In genomic region chr15:62389887-62390792, GRCh38 we compare ENCODE assay signal across 8 cellular contexts. TPM values are rescaled to one million over a fixed set of nuclear protein-coding genes. Genes with fewer than 3 reads are reported as not detected.
DNase-seq lines count a peak whose midpoint lies in the region; ATAC-seq and TF ChIP-seq lines count a peak whose summit lies in the region.

Gene TLN2 (plus strand): TSS chr15:62390550.

- DNase-seq in GM23248, result peak; percentile 93
- DNase-seq in T follicular helper cell (ENCODE audit: low read depth), result peak; percentile 12
- DNase-seq in amniotic stem cell (lab: John Stamatoyannopoulos, UW), result peak; percentile 61
- DNase-seq in left ventricle myocardium superior, result peak; percentile 85
- peak; percentile 55 for DNase-seq in progenitor cell of endocrine pancreas (ENCODE audit: low spot score, unreplicated experiment)
- DNase-seq in effector CD8-positive, alpha-beta T cell (lab: John Stamatoyannopoulos, UW), result no peak

- intact Hi-C loops in left ventricle myocardium superior (cut with micrococcal nuclease), result loop anchor here (10.0 kb wide), 2 partner anchors 165 to 265 kb away; no protein-coding TSS in a partner anchor

- peaks cover 14% of the 10 kb centered on the region for H3K4me1 Mint-ChIP-seq in progenitor cell of endocrine pancreas (ENCODE audit: low read depth)

- H3K27ac ChIP-seq in GM23248, result peak within 1 kb of the TSS; percentile 63
- peak within 1 kb of the TSS; percentile 57 for H3K27ac ChIP-seq in KOPT-K1 (ENCODE audit: low read depth, low read length, poor library complexity, severe bottlenecking)

- H3K36me3 Mint-ChIP-seq in progenitor cell of endocrine pancreas (ENCODE audit: insufficient read depth), result no peaks in the 10 kb centered on the region

- no peak for TF ChIP-seq CTCF in progenitor cell of endocrine pancreas (IDR thresholded peaks at IDR 0.05; ENCODE audit: unreplicated experiment)

- no peaks in the 10 kb centered on the region for H3K27me3 ChIP-seq in GM23248 (replicated peaks; ENCODE audit: insufficient read depth)

- ATAC-seq in left ventricle myocardium superior, result peak; percentile 87

- H3K4me3 ChIP-seq in GM08714 (ENCODE audit: low read length) (peak within 1 kb of the TSS; percentile 75), GM23248 (peak within 1 kb of the TSS; percentile 94)

- H3K27me3 Mint-ChIP-seq in progenitor cell of endocrine pancreas, result peaks cover 4% of the 10 kb centered on the region

- peak within 1 kb of the TSS; percentile 97 for H3K4me3 Mint-ChIP-seq in progenitor cell of endocrine pancreas (ENCODE audit: low read depth)

- WGBS in GM23248 (ENCODE audit: low coverage in 1 of 2, low lambda C conversion rate in 2 of 2, missing lambda C conversion rate in 2 of 2), 2 experiments, result 0 to 1% methylated on average over 63 to 67 of the region's 74 CpGs

- peaks cover 58% of the 10 kb centered on the region for H3K79me2 ChIP-seq in GM23248 (ENCODE audit: insufficient read depth)

- no peaks in the 10 kb centered on the region for H4K20me1 ChIP-seq in GM23248 (ENCODE audit: insufficient read depth)

- H2AFZ ChIP-seq in GM23248, result peak within 1 kb of the TSS; percentile 85

- H3K36me3 ChIP-seq in GM23248 (ENCODE audit: low read depth) (no peaks in the 10 kb centered on the region), KOPT-K1 (ENCODE audit: insufficient read depth, low read length) (no peaks in the 10 kb centered on the region)

- H3K9me3 ChIP-seq in GM23248 (ENCODE audit: low read depth) (no peaks in the 10 kb centered on the region), KOPT-K1 (ENCODE audit: insufficient read depth, low read length, poor library complexity, severe bottlenecking) (no peaks in the 10 kb centered on the region)

- peaks cover 28% of the 10 kb centered on the region for H3K4me1 ChIP-seq in GM23248 (ENCODE audit: insufficient read depth)

- H3F3A ChIP-seq in GM23248 (ENCODE audit: insufficient read depth), result peaks cover 11% of the 10 kb centered on the region

- peak within 1 kb of the TSS; percentile 94 for H3K4me2 ChIP-seq in GM23248 (ENCODE audit: unreplicated experiment)

- in situ Hi-C loops in GM23248 (cut with MboI), result no loop called here

- H3K9ac ChIP-seq in GM23248, result peak within 1 kb of the TSS; percentile 94

- H3K9me2 ChIP-seq in GM23248 (ENCODE audit: insufficient read depth), result no peaks in the 10 kb centered on the region

- H3K9me3 Mint-ChIP-seq in progenitor cell of endocrine pancreas (ENCODE audit: low read depth), result no peaks in the 10 kb centered on the region

- H3K27ac Mint-ChIP-seq in progenitor cell of endocrine pancreas, result peak within 1 kb of the TSS; percentile 97

RNA-seq across cellular contexts. Expression of gene TLN2, which starts in this region (rescaled TPM):
- 24.1 and 31.2 TPM in 2 replicates for total RNA-seq in GM23248 (2014; rRNA removed; shearing (Covaris generic))
- polyA plus RNA-seq in GM23248 (2016; fragmentation: Nextera tagmentation; extraction: Ambion mirVana), result 14.3 and 18.3 TPM in 2 replicates
- 51.4 TPM for total RNA-seq in left ventricle myocardium superior
- 24.7 and 26.5 TPM in 2 replicates for total RNA-seq in progenitor cell of endocrine pancreas
